ENCODE assay signal across 15 cellular contexts in the genomic region with DNA sequence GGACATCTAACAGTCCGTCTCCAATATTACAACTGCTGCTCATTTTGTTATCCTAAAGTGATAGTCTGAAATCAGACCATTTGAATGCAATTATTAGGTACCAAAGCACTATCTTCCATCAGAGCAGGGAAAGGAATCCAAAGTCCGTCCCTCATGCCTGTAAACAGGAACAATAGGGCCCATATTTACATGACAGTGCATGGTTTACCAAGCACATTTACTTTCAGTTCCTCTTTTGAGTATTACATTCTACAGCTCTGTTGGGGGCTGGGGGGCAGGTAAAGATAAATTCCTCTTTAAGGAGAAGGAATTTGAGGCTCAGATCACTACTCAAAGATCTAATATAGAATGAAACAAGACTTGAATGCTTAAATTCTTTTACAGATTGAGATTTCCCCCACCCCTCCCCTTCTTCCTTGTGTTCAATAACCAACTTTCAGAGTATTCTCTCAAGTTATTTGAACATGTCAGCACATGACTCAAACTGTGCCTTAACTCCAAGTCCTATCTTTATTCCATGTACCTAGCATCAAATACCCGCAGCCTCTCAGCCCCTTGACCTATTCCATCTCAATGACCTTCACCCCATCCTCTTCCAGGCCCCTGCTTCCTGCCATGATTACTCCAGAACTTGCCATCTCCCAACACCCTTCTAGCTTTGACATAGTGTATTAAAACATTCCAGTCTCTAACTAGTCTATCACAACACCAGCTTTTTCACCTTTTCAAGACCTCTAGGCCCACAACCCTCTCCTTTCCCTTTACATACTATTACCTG.
DNase-seq lines count a peak whose midpoint lies in the region; ATAC-seq and TF ChIP-seq lines count a peak whose summit lies in the region.
"Had no signal": no experiment of that assay in that cellular context is flagged by ENCODE, and none has a peak within 500 bp of the region (broad histone marks: within the 10 kb centered on the region; RNA-seq: fewer than 3 reads in every experiment).

No MANE protein-coding gene starts in this region.

- H3K4me3 ChIP-seq in gastroesophageal sphincter, result no peak overlapping the region

- 52 to 67% methylated on average over 2 to 3 of the region's 3 CpGs for WGBS in gastroesophageal sphincter (ENCODE audit: low coverage in 1 of 2), 2 donors

- no peaks in the 10 kb centered on the region for H3K4me1 ChIP-seq in gastroesophageal sphincter

- H3K36me3 Mint-ChIP-seq in activated CD4-positive, alpha-beta memory T cell treated with anti-CD3 and anti-CD28 coated beads, Interleukin-2, amount 10 ng/mL, durations not matched to agents 7 days and 5 days (ENCODE audit: low read depth), result no peaks in the 10 kb centered on the region
- H3K36me3 Mint-ChIP-seq: type B pancreatic cell had no signal

- no peaks in the 10 kb centered on the region for H3K4me1 Mint-ChIP-seq in activated CD4-positive, alpha-beta memory T cell treated with anti-CD3 and anti-CD28 coated beads, Interleukin-2, amount 10 ng/mL, durations not matched to agents 7 days and 5 days

- peak; percentile 92 for ATAC-seq in HG02763 (IDR thresholded peaks at IDR 0.05; ENCODE audit: unreplicated experiment)
- ATAC-seq in HG03571 (IDR thresholded peaks at IDR 0.05; ENCODE audit: unreplicated experiment), result peak; percentile 75
- no peak for ATAC-seq in gastroesophageal sphincter
- ATAC-seq: left lobe of liver had no signal

- CTCF ChIA-PET in activated CD4-positive, alpha-beta memory T cell treated with anti-CD3 and anti-CD28 coated beads, Interleukin-2, amount 10 ng/mL, durations not matched to agents 7 days and 5 days (lab: Charles Lee), result no interaction called here

- no peaks in the 10 kb centered on the region for H3K36me3 ChIP-seq in gastroesophageal sphincter

- H3K9me3 ChIP-seq in gastroesophageal sphincter, result no peaks in the 10 kb centered on the region

- no peaks in the 10 kb centered on the region for H3K9me3 Mint-ChIP-seq in activated CD4-positive, alpha-beta memory T cell treated with anti-CD3 and anti-CD28 coated beads, Interleukin-2, amount 10 ng/mL, durations not matched to agents 7 days and 5 days
- H3K9me3 Mint-ChIP-seq: type B pancreatic cell had no signal

- no peaks in the 10 kb centered on the region for H3K27me3 ChIP-seq in gastroesophageal sphincter

- H3K27me3 Mint-ChIP-seq in activated CD4-positive, alpha-beta memory T cell treated with anti-CD3 and anti-CD28 coated beads, Interleukin-2, amount 10 ng/mL, durations not matched to agents 7 days and 5 days, result no peaks in the 10 kb centered on the region
- H3K27me3 Mint-ChIP-seq: type B pancreatic cell had no signal

- POLR2A ChIA-PET in activated CD4-positive, alpha-beta memory T cell treated with anti-CD3 and anti-CD28 coated beads, Interleukin-2, amount 10 ng/mL, durations not matched to agents 7 days and 5 days (lab: Charles Lee), result no interaction called here

- no peak for TF ChIP-seq POLR2A in gastroesophageal sphincter (IDR thresholded peaks at IDR 0.05)

- H3K4me3 Mint-ChIP-seq in activated CD4-positive, alpha-beta memory T cell treated with anti-CD3 and anti-CD28 coated beads, Interleukin-2, amount 10 ng/mL, durations not matched to agents 7 days and 5 days, result no peak overlapping the region
- H3K4me3 Mint-ChIP-seq: type B pancreatic cell had no signal

- no peak for TF ChIP-seq EP300 in gastroesophageal sphincter (IDR thresholded peaks at IDR 0.05)

- H3K27ac ChIP-seq in gastroesophageal sphincter, result no peak overlapping the region
- H3K27ac ChIP-seq: 22Rv1 had no signal

- no peak overlapping the region for H3K27ac Mint-ChIP-seq in activated CD4-positive, alpha-beta memory T cell treated with anti-CD3 and anti-CD28 coated beads, Interleukin-2, amount 10 ng/mL, durations not matched to agents 7 days and 5 days
- H3K27ac Mint-ChIP-seq: type B pancreatic cell had no signal

- DNase-seq in DMS53 (lab: John Stamatoyannopoulos, UW) (peak; percentile 16), DMS53 treated with DMSO at 0.1 percent for 48 hours (lab: John Stamatoyannopoulos, UW; ENCODE audit: unreplicated experiment) (no peak), iPS-NIHi7 (ENCODE audit: extremely low spot score) (peak; percentile 45), A172 (ENCODE audit: low spot score) (no peak)
- DNase-seq in activated CD4-positive, alpha-beta memory T cell treated with anti-CD3 and anti-CD28 coated beads, Interleukin-2, amount 10 ng/mL, durations not matched to agents 7 days and 5 days, result no peak
- DNase-seq: DND-41, KG1, NCI-H510A, T1000 had no signal

- TF ChIP-seq CTCF in gastroesophageal sphincter (IDR thresholded peaks at IDR 0.05), result no peak

Comparison
In these comparisons a context has a peak if more than half of its experiments do, and no peak if none do; other contexts are left out.
1. DNase-seq: peak in DMS53 (single experiment) and iPS-NIHi7 (single experiment); none in DMS53 treated with DMSO at 0.1 percent for 48 hours (single experiment), A172 (single experiment) and activated CD4-positive, alpha-beta memory T cell treated with anti-CD3 and anti-CD28 coated beads, Interleukin-2, amount 10 ng/mL, durations not matched to agents 7 days and 5 days (single experiment).